In the genomic region with DNA sequence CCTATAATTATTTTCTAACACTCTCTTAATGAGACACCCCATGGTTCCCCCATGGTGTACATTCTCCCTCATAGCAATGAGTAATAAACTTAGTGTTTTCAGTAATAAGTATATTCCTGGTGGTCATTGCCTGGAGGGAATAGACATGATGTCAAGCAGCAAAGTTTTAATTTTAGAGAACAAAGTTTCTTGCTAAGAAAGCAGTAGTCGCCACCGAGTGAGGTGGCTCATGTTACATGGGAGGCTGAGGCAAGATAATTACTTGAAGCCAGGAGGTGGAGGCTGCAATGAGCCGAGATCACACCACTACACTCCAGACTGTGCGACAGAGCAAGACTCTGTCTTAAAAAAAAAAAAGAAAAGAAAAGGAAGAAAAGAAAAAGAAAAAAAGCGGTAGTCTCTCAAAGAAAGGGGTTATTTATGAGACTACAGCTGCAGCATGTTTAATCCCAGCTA, we compare ENCODE assay signal across 22 cellular contexts. TPM values are rescaled to one million over a fixed set of nuclear protein-coding genes. Genes with fewer than 3 reads are reported as not detected.
A peak's percentile ranks its signal among the peaks of the same experiment; 100 is the strongest.
DNase-seq lines count a peak whose midpoint lies in the region; ATAC-seq, FAIRE-seq and TF ChIP-seq lines count a peak whose summit lies in the region.
"Had no signal": no experiment of that assay in that cellular context is flagged by ENCODE, and none has a peak within 500 bp of the region (broad histone marks: within the 10 kb centered on the region; RNA-seq: fewer than 3 reads in every experiment).

No MANE protein-coding gene starts in this region.

- no peaks in the 10 kb centered on the region for H3K9me3 ChIP-seq in A673 (ENCODE audit: low read depth, low read length, poor library complexity, severe bottlenecking)
- H3K9me3 ChIP-seq in HEK293 (ENCODE audit: control insufficient read depth, insufficient read depth, low read depth, low read length): no peaks in the 10 kb centered on the region
- H3K9me3 ChIP-seq in SK-N-MC (ENCODE audit: low read depth, low read length): no peaks in the 10 kb centered on the region
- H3K9me3 ChIP-seq: HAP-1, uterus had no signal

- no peak for FAIRE-seq in GM12891 (lab: Jason Lieb, UNC)
- FAIRE-seq: endothelial cell of umbilical vein had no signal

- no peaks in the 10 kb centered on the region for H3K27me3 ChIP-seq in A673 (replicated peaks; ENCODE audit: insufficient read depth, low read depth, low read length, poor library complexity)
- H3K27me3 ChIP-seq: uterus had no signal

- TF ChIP-seq CTCF in A673 (conservative IDR thresholded peaks at IDR 0.05; ENCODE audit: low read depth, low read length): no peak
- TF ChIP-seq CTCF in HEK293 (tag by site-specific recombination; IDR thresholded peaks at IDR 0.05): no peak

- peaks cover 13 to 19% of the 10 kb centered on the region in 2 donors for H3K4me1 Mint-ChIP-seq in natural killer cell treated with Interleukin-12 subunit alpha and Interleukin-12 subunit beta and Interleukin-15 and Interleukin-18, amount 100 ng/mL, for 72 hours (ENCODE audit: low read depth in 2 of 2)

- ATAC-seq in natural killer cell treated with Interleukin-12 subunit alpha and Interleukin-12 subunit beta and Interleukin-15 and Interleukin-18, amount 100 ng/mL, for 72 hours: no peak
- ATAC-seq in GM18858 (IDR thresholded peaks at IDR 0.05; ENCODE audit: unreplicated experiment) (no peak), SK-N-SH treated with all-trans-retinoic acid at 6 μM for 48 hours (no peak)
- no peak for ATAC-seq in stimulated activated naive CD8-positive, alpha-beta T cell treated with anti-CD3 and anti-CD28 coated beads, Interleukin-15, Interleukin-2, amounts not matched to agents 100 U/mL and 50 U/mL, for 24 hours
- ATAC-seq: left ventricle myocardium superior, Panc1, WTC11 had no signal

- peak overlapping the region; percentile 76 for H3K4me3 Mint-ChIP-seq in natural killer cell treated with Interleukin-12 subunit alpha and Interleukin-12 subunit beta and Interleukin-15 and Interleukin-18, amount 100 ng/mL, for 72 hours
- H3K4me3 Mint-ChIP-seq: WTC11 had no signal

- no peak for TF ChIP-seq POLR2A in GM12891 (IDR thresholded peaks at IDR 0.05; ENCODE audit: low read depth, low read length)

- H3K9me3 Mint-ChIP-seq in natural killer cell treated with Interleukin-12 subunit alpha and Interleukin-12 subunit beta and Interleukin-15 and Interleukin-18, amount 100 ng/mL, for 72 hours: no peaks in the 10 kb centered on the region
- H3K9me3 Mint-ChIP-seq: WTC11 had no signal

- BruUV-seq in A673 (replicated peaks; lab: Mats Ljungman, UMichigan): no TSS peak

- H3K36me3 ChIP-seq in A673 (ENCODE audit: insufficient read depth, low read length, poor library complexity, severe bottlenecking): peaks cover 1% of the 10 kb centered on the region
- H3K36me3 ChIP-seq in HEK293 (ENCODE audit: control insufficient read depth in 2 of 2, insufficient read depth in 1 of 2, low read length in 2 of 2): peaks cover 0 to 10% of the 10 kb centered on the region in 2 experiments; a peak in 1 of 3 replicates
- peaks cover 5% of the 10 kb centered on the region; the same call in 1 of the 2 replicates for H3K36me3 ChIP-seq in SK-N-MC (ENCODE audit: insufficient read depth, low read length)
- H3K36me3 ChIP-seq: uterus had no signal

- DNase-seq in A673 (ENCODE audit: low spot score) (peak; percentile 69), SK-N-MC (ENCODE audit: low read depth, low spot score) (no peak), GM12891 (ENCODE audit: insufficient read length, low spot score) (no peak)
- DNase-seq in natural killer cell treated with Interleukin-12 subunit alpha and Interleukin-12 subunit beta and Interleukin-15 and Interleukin-18, amount 100 ng/mL, for 72 hours (ENCODE audit: low spot score): no peak
- no peak for DNase-seq in stimulated activated naive CD8-positive, alpha-beta T cell treated with anti-CD3 and anti-CD28 coated beads, Interleukin-15, Interleukin-2, amounts not matched to agents 100 U/mL and 50 U/mL, for 24 hours
- DNase-seq: activated CD4-positive, alpha-beta T cell treated with anti-CD3 and anti-CD28 coated beads, Interleukin-2, amount 50 U/mL, for 4 hours; activated T-cell treated with anti-CD3 and anti-CD28 coated beads for 4 hours; amniotic stem cell; caudate nucleus; left ventricle myocardium superior; NCI-H1417 treated with DMSO at 0.1 percent for 48 hours; substantia nigra; T-helper 2 cell; uterus had no signal

- peak overlapping the region; percentile 20 for H3K9ac ChIP-seq in SK-N-MC (ENCODE audit: insufficient read length)

- H3K27me3 Mint-ChIP-seq in natural killer cell treated with Interleukin-12 subunit alpha and Interleukin-12 subunit beta and Interleukin-15 and Interleukin-18, amount 100 ng/mL, for 72 hours: peaks cover 0 to 2% of the 10 kb centered on the region in 2 donors

- peak overlapping the region; percentile 1 for H3K4me3 ChIP-seq in A673 (ENCODE audit: low read depth, low read length, poor library complexity, severe bottlenecking)
- H3K4me3 ChIP-seq in HEK293 (ENCODE audit: low read depth, low read length): no peak overlapping the region
- H3K4me3 ChIP-seq in SK-N-MC: no peak overlapping the region
- H3K4me3 ChIP-seq: HAP-1, uterus had no signal

- H3K36me3 Mint-ChIP-seq in natural killer cell treated with Interleukin-12 subunit alpha and Interleukin-12 subunit beta and Interleukin-15 and Interleukin-18, amount 100 ng/mL, for 72 hours: no peaks in the 10 kb centered on the region

- H3K4me1 ChIP-seq in A673 (ENCODE audit: insufficient read depth, low read length, poor library complexity, severe bottlenecking) (peaks cover 16% of the 10 kb centered on the region), HEK293 (ENCODE audit: control insufficient read depth, insufficient read depth, low read length) (no peaks in the 10 kb centered on the region)
- H3K4me1 ChIP-seq: uterus had no signal

- no peak overlapping the region for H3K27ac Mint-ChIP-seq in natural killer cell treated with Interleukin-12 subunit alpha and Interleukin-12 subunit beta and Interleukin-15 and Interleukin-18, amount 100 ng/mL, for 72 hours
- H3K27ac Mint-ChIP-seq: WTC11 had no signal

- POLR2A ChIA-PET in A673 (lab: Charles Lee; ENCODE audit: low non-redundant PET) (interaction anchor here (0.7 kb wide), 1 partner anchor 56 kb away, joined by 9 read pairs; no protein-coding TSS in a partner anchor), HEK293 (lab: Yijun Ruan, JAX) (no interaction called here)

- H3K27ac ChIP-seq in A673 (ENCODE audit: low read depth, low read length, poor library complexity, severe bottlenecking) (peak overlapping the region; percentile 78), HEK293 (ENCODE audit: extremely low read depth, low read depth, low read length) (no peak overlapping the region), SK-N-MC (peak overlapping the region; percentile 68; the same call in 1 of the 2 replicates)
- H3K27ac ChIP-seq: C4-2B, uterus had no signal

- intact Hi-C loops in A673 (cut with micrococcal nuclease; ENCODE audit: unreplicated experiment): no loop called here

- CTCF ChIA-PET in A673 (lab: Charles Lee) (no interaction called here), HEK293 (lab: Yijun Ruan, JAX) (interaction anchor here (0.5 to 0.6 kb wide), 2 partner anchors 239 to 513 kb away, joined by 3 read pairs; no protein-coding TSS in a partner anchor)

TF ChIP-seq in HEK293, 187 proteins besides CTCF, POLR2A, EP300 and RAD21 (continues in another document):
- TF ChIP-seq GLIS1 (tag by site-specific recombination; IDR thresholded peaks at IDR 0.05) (peak; percentile 90), WT1 (tag by site-specific recombination; IDR thresholded peaks at IDR 0.05) (peak; percentile 91), ZNF510 (tag by site-specific recombination; IDR thresholded peaks at IDR 0.05; ENCODE audit: insufficient replicate concordance) (no peak), KLF1 (tag by site-specific recombination; IDR thresholded peaks at IDR 0.05) (no peak)

TF ChIP-seq in GM12891, 5 proteins besides CTCF, POLR2A, EP300 and RAD21:
- no peak for TF ChIP-seq TAF1 (IDR thresholded peaks at IDR 0.05; ENCODE audit: low read depth, low read length)
- TF ChIP-seq POLR2AphosphoS5 (IDR thresholded peaks at IDR 0.05; ENCODE audit: low read depth, low read length): no peak
- no peak for TF ChIP-seq SPI1 (IDR thresholded peaks at IDR 0.05; ENCODE audit: low read depth, low read length)
- TF ChIP-seq PAX5 (IDR thresholded peaks at IDR 0.05; ENCODE audit: insufficient read depth, low read length, severe bottlenecking): no peak
- no peak for TF ChIP-seq POU2F2 (IDR thresholded peaks at IDR 0.05; ENCODE audit: low read depth, low read length)

TF ChIP-seq in SK-N-SH treated with all-trans-retinoic acid at 6 μM for 48 hours, 23 proteins besides CTCF, POLR2A, EP300 and RAD21 (continues in another document):
- TF ChIP-seq ZNF70 (CRISPR knock-in tag; IDR thresholded peaks at IDR 0.05) (no peak), SNAI2 (CRISPR knock-in tag; IDR thresholded peaks at IDR 0.05) (no peak), ISL1 (CRISPR knock-in tag; IDR thresholded peaks at IDR 0.05) (no peak), TCF4 (CRISPR knock-in tag; IDR thresholded peaks at IDR 0.05; ENCODE audit: borderline replicate concordance) (no peak), GLIS3 (CRISPR knock-in tag; IDR thresholded peaks at IDR 0.05) (no peak), TOX (CRISPR knock-in tag; IDR thresholded peaks at IDR 0.05; ENCODE audit: borderline replicate concordance) (no peak), ZNF8 (CRISPR knock-in tag; IDR thresholded peaks at IDR 0.05) (no peak), OSR1 (CRISPR knock-in tag; IDR thresholded peaks at IDR 0.05) (no peak), RARB (CRISPR knock-in tag; IDR thresholded peaks at IDR 0.05) (no peak)
- TF ChIP-seq, protein P1, sequence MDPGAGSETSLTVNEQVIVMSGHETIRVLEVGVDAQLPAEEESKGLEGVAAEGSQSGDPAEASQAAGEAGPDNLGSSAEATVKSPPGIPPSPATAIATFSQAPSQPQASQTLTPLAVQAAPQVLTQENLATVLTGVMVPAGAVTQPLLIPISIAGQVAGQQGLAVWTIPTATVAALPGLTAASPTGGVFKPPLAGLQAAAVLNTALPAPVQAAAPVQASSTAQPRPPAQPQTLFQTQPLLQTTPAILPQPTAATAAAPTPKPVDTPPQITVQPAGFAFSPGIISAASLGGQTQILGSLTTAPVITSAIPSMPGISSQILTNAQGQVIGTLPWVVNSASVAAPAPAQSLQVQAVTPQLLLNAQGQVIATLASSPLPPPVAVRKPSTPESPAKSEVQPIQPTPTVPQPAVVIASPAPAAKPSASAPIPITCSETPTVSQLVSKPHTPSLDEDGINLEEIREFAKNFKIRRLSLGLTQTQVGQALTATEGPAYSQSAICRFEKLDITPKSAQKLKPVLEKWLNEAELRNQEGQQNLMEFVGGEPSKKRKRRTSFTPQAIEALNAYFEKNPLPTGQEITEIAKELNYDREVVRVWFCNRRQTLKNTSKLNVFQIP (CRISPR knock-in tag; IDR thresholded peaks at IDR 0.05; ENCODE audit: borderline replicate concordance, low read depth): no peak

RNA-seq across cellular contexts. Expression of a gene that starts 2.4 kb away (rescaled TPM):
- total RNA-seq in A673 (2021): 46.2 and 53.5 TPM in 2 replicates
- total RNA-seq in natural killer cell treated with Interleukin-12 subunit alpha and Interleukin-12 subunit beta and Interleukin-15 and Interleukin-18, amount 100 ng/mL, for 72 hours: 10 to 100 TPM; 44.5 to 75.0 TPM
- 33.8 TPM for polyA plus RNA-seq in GM12891 (2012; ENCODE audit: low read depth, missing spikeins)

RNA-seq across cellular contexts. Expression of a gene that starts 40.2 kb away (rescaled TPM):
- total RNA-seq in A673 (2021): 43.4 and 48.2 TPM in 2 replicates
- 100 to 1,000 TPM in 1 of 2 donors, 10 to 100 TPM in 1; 51.1 to 111 TPM for total RNA-seq in natural killer cell treated with Interleukin-12 subunit alpha and Interleukin-12 subunit beta and Interleukin-15 and Interleukin-18, amount 100 ng/mL, for 72 hours
- polyA plus RNA-seq in GM12891 (2012; ENCODE audit: low read depth, missing spikeins): 16.6 TPM
